In genomic region chr18:74147779-74148542, GRCh38 we compare ENCODE assay signal across 8 cellular contexts.
DNase-seq lines count a peak whose midpoint lies in the region; ATAC-seq and TF ChIP-seq lines count a peak whose summit lies in the region.

Gene FBXO15, minus strand, starts transcription at chr18:74147834. Its CDS starts 49 bp downstream, at chr18:74147785.
Gene TIMM21, plus strand, starts transcription at chr18:74148523. Its CDS starts 286 bp downstream, at chr18:74148809.

- ATAC-seq in HG02588 (IDR thresholded peaks at IDR 0.05; ENCODE audit: unreplicated experiment): peak; percentile 89

- H3K4me1 ChIP-seq in neutrophil (ENCODE audit: control insufficient read depth in 1 of 2, insufficient read depth in 1 of 2, low read depth in 1 of 2, low read length in 1 of 2): peaks cover 13 to 14% of the 10 kb centered on the region in 2 experiments

- H3K27me3 ChIP-seq in neutrophil: peaks cover 10% of the 10 kb centered on the region

- peaks cover 51% of the 10 kb centered on the region for H3K4me1 Mint-ChIP-seq in activated naive CD4-positive, alpha-beta T cell treated with anti-CD3 and anti-CD28 coated beads, Interleukin-2, amount 50 U/mL, for 24 hours

- no peaks in the 10 kb centered on the region for H3K27me3 Mint-ChIP-seq in activated naive CD4-positive, alpha-beta T cell treated with anti-CD3 and anti-CD28 coated beads, Interleukin-2, amount 50 U/mL, for 24 hours

- peak within 1 kb of the TSS; percentile 98 for H3K27ac Mint-ChIP-seq in activated naive CD4-positive, alpha-beta T cell treated with anti-CD3 and anti-CD28 coated beads, Interleukin-2, amount 50 U/mL, for 24 hours

- peak within 1 kb of the TSS; percentile 96 for H3K27ac ChIP-seq in SK-N-MC
- H3K27ac ChIP-seq in neutrophil: peak within 1 kb of the TSS; percentile 77
- H3K27ac ChIP-seq in substantia nigra (ENCODE audit: low read depth, low read length, poor library complexity, severe bottlenecking): peak within 1 kb of the TSS; percentile 100

- TF ChIP-seq CTCF in neutrophil (IDR thresholded peaks at IDR 0.05): no peak

- H3K36me3 ChIP-seq in SK-N-MC (ENCODE audit: insufficient read depth, low read length) (peaks cover 13% of the 10 kb centered on the region), neutrophil (no peaks in the 10 kb centered on the region)

- peaks cover 8% of the 10 kb centered on the region for H3K36me3 Mint-ChIP-seq in activated naive CD4-positive, alpha-beta T cell treated with anti-CD3 and anti-CD28 coated beads, Interleukin-2, amount 50 U/mL, for 24 hours

- peak within 1 kb of the TSS; percentile 87 for H3K4me3 ChIP-seq in GM08714 (ENCODE audit: low read length)
- H3K4me3 ChIP-seq in SK-N-MC: peak within 1 kb of the TSS; percentile 88
- peak within 1 kb of the TSS; percentile 72 to 92 for H3K4me3 ChIP-seq in neutrophil (ENCODE audit: low read depth in 1 of 2, low read length in 1 of 2)

- no peaks in the 10 kb centered on the region for H3K9me3 Mint-ChIP-seq in activated naive CD4-positive, alpha-beta T cell treated with anti-CD3 and anti-CD28 coated beads, Interleukin-2, amount 50 U/mL, for 24 hours

- DNase-seq in NCI-H1048 (lab: John Stamatoyannopoulos, UW): peak; percentile 95
- DNase-seq in SK-N-MC (ENCODE audit: low read depth, low spot score): peak; percentile 92
- DNase-seq in germinal center (ENCODE audit: low spot score): peak; percentile 91
- DNase-seq in substantia nigra (lab: John Stamatoyannopoulos, UW): peak; percentile 77 to 97 (median 92)

- peak within 1 kb of the TSS; percentile 98 for H3K4me3 Mint-ChIP-seq in activated naive CD4-positive, alpha-beta T cell treated with anti-CD3 and anti-CD28 coated beads, Interleukin-2, amount 50 U/mL, for 24 hours

- H3K9me3 ChIP-seq in SK-N-MC (ENCODE audit: low read depth, low read length) (no peaks in the 10 kb centered on the region), neutrophil (no peaks in the 10 kb centered on the region)

- peak within 1 kb of the TSS; percentile 95 for H3K9ac ChIP-seq in SK-N-MC (ENCODE audit: insufficient read length)

Comparison
In these comparisons a context has a peak if more than half of its experiments do, and no peak if none do; other contexts are left out.
1. Peak in every context shown above with its lines: DNase-seq, ATAC-seq, H3K4me3 ChIP-seq and H3K27ac ChIP-seq.